ENCODE assay signal across 13 cellular contexts in genomic region chr2:113517025-113517424, GRCh38. TPM values are rescaled to one million over a fixed set of nuclear protein-coding genes. Genes with fewer than 3 reads are reported as not detected.
DNase-seq lines count a peak whose midpoint lies in the region; ATAC-seq lines count a peak whose summit lies in the region.
"Not testable (repeated sequence)": the region's sequence is repeated elsewhere in the genome, so short reads cannot be mapped to it uniquely, and the experiment has no call there.
"Had no signal": no experiment of that assay in that cellular context is flagged by ENCODE, and none has a peak within 500 bp of the region (broad histone marks: within the 10 kb centered on the region; RNA-seq: fewer than 3 reads in every experiment).

No MANE protein-coding gene starts in this region.

- CTCF ChIA-PET in activated CD4-positive, alpha-beta T cell treated with anti-CD3 and anti-CD28 coated beads for 36 hours (lab: Charles Lee) = not testable (repeated sequence)

- DNase-seq in activated CD4-positive, alpha-beta T cell treated with anti-CD3 and anti-CD28 coated beads for 36 hours; activated T-cell treated with anti-CD3 and anti-CD28 coated beads, Interleukin-2, amount 50 U/mL, for 72 hours; activated naive CD4-positive, alpha-beta T cell treated with anti-CD3 and anti-CD28 coated beads, Interleukin-2, amount 50 U/mL, for 72 hours (ENCODE audit: low spot score in 2 of 2); central memory CD8-positive, alpha-beta T cell (ENCODE audit: low spot score in 2 of 2); natural killer cell treated with Interleukin-12 subunit alpha and Interleukin-12 subunit beta and Interleukin-15 and Interleukin-18, amount 100 ng/mL, for 72 hours (ENCODE audit: low spot score); stimulated activated effector memory CD8-positive, alpha-beta T cell treated with anti-CD3 and anti-CD28 coated beads, Interleukin-12 subunit alpha, Interleukin-12 subunit beta, amount 100 ng/mL, for 72 hours (ENCODE audit: low spot score in 2 of 2); stimulated activated naive CD8-positive, alpha-beta T cell treated with anti-CD3 and anti-CD28 coated beads, Interleukin-15, amount 100 ng/mL, for 72 hours: not testable (repeated sequence)

- not testable (repeated sequence) for H3K9me3 Mint-ChIP-seq in activated CD4-positive, alpha-beta T cell treated with anti-CD3 and anti-CD28 coated beads for 36 hours (ENCODE audit: low read depth); activated T-cell treated with anti-CD3 and anti-CD28 coated beads, Interleukin-2, amount 50 U/mL, for 72 hours; activated T-helper 17 cell treated with anti-CD3 and anti-CD28 coated beads, Interleukin-2, amount 50 U/mL, for 72 hours; activated naive CD4-positive, alpha-beta T cell treated with anti-CD3 and anti-CD28 coated beads, Interleukin-2, amount 50 U/mL, for 72 hours; central memory CD8-positive, alpha-beta T cell; natural killer cell treated with Interleukin-12 subunit alpha and Interleukin-12 subunit beta and Interleukin-15 and Interleukin-18, amount 100 ng/mL, for 72 hours; stimulated activated effector memory CD8-positive, alpha-beta T cell treated with anti-CD3 and anti-CD28 coated beads, Interleukin-12 subunit alpha, Interleukin-12 subunit beta, amount 100 ng/mL, for 72 hours; stimulated activated naive CD8-positive, alpha-beta T cell treated with anti-CD3 and anti-CD28 coated beads, Interleukin-15, amount 100 ng/mL, for 72 hours

- H3K36me3 Mint-ChIP-seq in activated CD4-positive, alpha-beta T cell treated with anti-CD3 and anti-CD28 coated beads for 36 hours (ENCODE audit: low read depth); activated T-cell treated with anti-CD3 and anti-CD28 coated beads, Interleukin-2, amount 50 U/mL, for 72 hours (ENCODE audit: insufficient read depth in 2 of 2); activated T-helper 17 cell treated with anti-CD3 and anti-CD28 coated beads, Interleukin-2, amount 50 U/mL, for 72 hours (ENCODE audit: low read depth); activated naive CD4-positive, alpha-beta T cell treated with anti-CD3 and anti-CD28 coated beads, Interleukin-2, amount 50 U/mL, for 72 hours; central memory CD8-positive, alpha-beta T cell (ENCODE audit: insufficient read depth); natural killer cell treated with Interleukin-12 subunit alpha and Interleukin-12 subunit beta and Interleukin-15 and Interleukin-18, amount 100 ng/mL, for 72 hours; stimulated activated effector memory CD8-positive, alpha-beta T cell treated with anti-CD3 and anti-CD28 coated beads, Interleukin-12 subunit alpha, Interleukin-12 subunit beta, amount 100 ng/mL, for 72 hours: not testable (repeated sequence)

- peak; percentile 83 for ATAC-seq in activated CD4-positive, alpha-beta T cell treated with anti-CD3 and anti-CD28 coated beads for 36 hours
- peak; percentile 76 to 95 for ATAC-seq in activated T-cell treated with anti-CD3 and anti-CD28 coated beads, Interleukin-2, amount 50 U/mL, for 72 hours (replicated peaks in 1 of 2)
- peak; percentile 82 for ATAC-seq in activated T-helper 17 cell treated with anti-CD3 and anti-CD28 coated beads, Interleukin-2, amount 50 U/mL, for 72 hours (replicated peaks)
- ATAC-seq in activated naive CD4-positive, alpha-beta T cell treated with anti-CD3 and anti-CD28 coated beads, Interleukin-2, amount 50 U/mL, for 72 hours = peak; percentile 22 to 78
- ATAC-seq in central memory CD8-positive, alpha-beta T cell (replicated peaks; ENCODE audit: extremely low read depth, poor library complexity, severe bottlenecking) = peak; percentile 32
- ATAC-seq in natural killer cell treated with Interleukin-12 subunit alpha and Interleukin-12 subunit beta and Interleukin-15 and Interleukin-18, amount 100 ng/mL, for 72 hours = peak; percentile 84 to 85
- ATAC-seq in stimulated activated effector memory CD8-positive, alpha-beta T cell treated with anti-CD3 and anti-CD28 coated beads, Interleukin-12 subunit alpha, Interleukin-12 subunit beta, amount 100 ng/mL, for 72 hours = peak; percentile 77
- ATAC-seq in stimulated activated naive CD8-positive, alpha-beta T cell treated with anti-CD3 and anti-CD28 coated beads, Interleukin-15, amount 100 ng/mL, for 72 hours = peak; percentile 90

- POLR2A ChIA-PET in activated CD4-positive, alpha-beta T cell treated with anti-CD3 and anti-CD28 coated beads for 36 hours (lab: Charles Lee) = not testable (repeated sequence)

- H3K4me3 Mint-ChIP-seq in activated CD4-positive, alpha-beta T cell treated with anti-CD3 and anti-CD28 coated beads for 36 hours; activated T-cell treated with anti-CD3 and anti-CD28 coated beads, Interleukin-2, amount 50 U/mL, for 72 hours; activated T-helper 17 cell treated with anti-CD3 and anti-CD28 coated beads, Interleukin-2, amount 50 U/mL, for 72 hours; central memory CD8-positive, alpha-beta T cell; natural killer cell treated with Interleukin-12 subunit alpha and Interleukin-12 subunit beta and Interleukin-15 and Interleukin-18, amount 100 ng/mL, for 72 hours; stimulated activated effector memory CD8-positive, alpha-beta T cell treated with anti-CD3 and anti-CD28 coated beads, Interleukin-12 subunit alpha, Interleukin-12 subunit beta, amount 100 ng/mL, for 72 hours; stimulated activated naive CD8-positive, alpha-beta T cell treated with anti-CD3 and anti-CD28 coated beads, Interleukin-15, amount 100 ng/mL, for 72 hours: not testable (repeated sequence)

- intact Hi-C loops in activated CD4-positive, alpha-beta T cell treated with anti-CD3 and anti-CD28 coated beads for 36 hours (cut with DNase I, micrococcal nuclease) = not testable (repeated sequence)

- not testable (repeated sequence) for H3K4me1 Mint-ChIP-seq in activated CD4-positive, alpha-beta T cell treated with anti-CD3 and anti-CD28 coated beads for 36 hours; activated T-cell treated with anti-CD3 and anti-CD28 coated beads, Interleukin-2, amount 50 U/mL, for 72 hours (ENCODE audit: low read depth); activated T-helper 17 cell treated with anti-CD3 and anti-CD28 coated beads, Interleukin-2, amount 50 U/mL, for 72 hours; central memory CD8-positive, alpha-beta T cell; natural killer cell treated with Interleukin-12 subunit alpha and Interleukin-12 subunit beta and Interleukin-15 and Interleukin-18, amount 100 ng/mL, for 72 hours (ENCODE audit: low read depth in 2 of 2); stimulated activated effector memory CD8-positive, alpha-beta T cell treated with anti-CD3 and anti-CD28 coated beads, Interleukin-12 subunit alpha, Interleukin-12 subunit beta, amount 100 ng/mL, for 72 hours; stimulated activated naive CD8-positive, alpha-beta T cell treated with anti-CD3 and anti-CD28 coated beads, Interleukin-15, amount 100 ng/mL, for 72 hours

- not testable (repeated sequence) for H3K27me3 Mint-ChIP-seq in activated CD4-positive, alpha-beta T cell treated with anti-CD3 and anti-CD28 coated beads for 36 hours; activated T-cell treated with anti-CD3 and anti-CD28 coated beads, Interleukin-2, amount 50 U/mL, for 72 hours (ENCODE audit: low read depth); activated T-helper 17 cell treated with anti-CD3 and anti-CD28 coated beads, Interleukin-2, amount 50 U/mL, for 72 hours; central memory CD8-positive, alpha-beta T cell; natural killer cell treated with Interleukin-12 subunit alpha and Interleukin-12 subunit beta and Interleukin-15 and Interleukin-18, amount 100 ng/mL, for 72 hours; stimulated activated naive CD8-positive, alpha-beta T cell treated with anti-CD3 and anti-CD28 coated beads, Interleukin-15, amount 100 ng/mL, for 72 hours

- H3K27ac Mint-ChIP-seq in activated CD4-positive, alpha-beta T cell treated with anti-CD3 and anti-CD28 coated beads for 36 hours; activated T-cell treated with anti-CD3 and anti-CD28 coated beads, Interleukin-2, amount 50 U/mL, for 72 hours; activated T-helper 17 cell treated with anti-CD3 and anti-CD28 coated beads, Interleukin-2, amount 50 U/mL, for 72 hours; activated naive CD4-positive, alpha-beta T cell treated with anti-CD3 and anti-CD28 coated beads, Interleukin-2, amount 50 U/mL, for 72 hours; central memory CD8-positive, alpha-beta T cell (ENCODE audit: low read depth); natural killer cell treated with Interleukin-12 subunit alpha and Interleukin-12 subunit beta and Interleukin-15 and Interleukin-18, amount 100 ng/mL, for 72 hours; stimulated activated effector memory CD8-positive, alpha-beta T cell treated with anti-CD3 and anti-CD28 coated beads, Interleukin-12 subunit alpha, Interleukin-12 subunit beta, amount 100 ng/mL, for 72 hours; stimulated activated naive CD8-positive, alpha-beta T cell treated with anti-CD3 and anti-CD28 coated beads, Interleukin-15, amount 100 ng/mL, for 72 hours: not testable (repeated sequence)

RNA-seq across cellular contexts. Expression of gene FOXD4L1, which starts 18.6 kb away (rescaled TPM):
- total RNA-seq in activated CD4-positive, alpha-beta T cell treated with anti-CD3 and anti-CD28 coated beads for 36 hours = under 1 TPM in 1 of 2 experiments, not detected in 1; 0.14 TPM
- under 1 TPM in 1 of 2 donors, not detected in 1; 0.12 TPM for total RNA-seq in activated T-cell treated with anti-CD3 and anti-CD28 coated beads, Interleukin-2, amount 50 U/mL, for 72 hours
- under 1 TPM; 0.11 to 0.32 TPM for total RNA-seq in activated T-helper 17 cell treated with anti-CD3 and anti-CD28 coated beads, Interleukin-2, amount 50 U/mL, for 72 hours
- total RNA-seq in activated naive CD4-positive, alpha-beta T cell treated with anti-CD3 and anti-CD28 coated beads, Interleukin-2, amount 50 U/mL, for 72 hours = under 1 TPM in 1 of 2 donors, not detected in 1; 0.30 TPM
- total RNA-seq in natural killer cell treated with Interleukin-12 subunit alpha and Interleukin-12 subunit beta and Interleukin-15 and Interleukin-18, amount 100 ng/mL, for 72 hours = under 1 TPM; 0.17 to 0.31 TPM
- total RNA-seq: A172; A673; CD4-positive, alpha-beta T cell; CD4-positive, CD25-positive, alpha-beta regulatory T cell; CD8-positive, alpha-beta T cell had no signal

Comparison
In these comparisons a context has a peak if more than half of its experiments do, and no peak if none do; other contexts are left out.
1. ATAC-seq: peak in every context shown above with its lines; median percentile 90 in stimulated activated naive CD8-positive, alpha-beta T cell treated with anti-CD3 and anti-CD28 coated beads, Interleukin-15, amount 100 ng/mL, for 72 hours; 86 in activated T-cell treated with anti-CD3 and anti-CD28 coated beads, Interleukin-2, amount 50 U/mL, for 72 hours; 84 in natural killer cell treated with Interleukin-12 subunit alpha and Interleukin-12 subunit beta and Interleukin-15 and Interleukin-18, amount 100 ng/mL, for 72 hours; 83 in activated CD4-positive, alpha-beta T cell treated with anti-CD3 and anti-CD28 coated beads for 36 hours; 82 in activated T-helper 17 cell treated with anti-CD3 and anti-CD28 coated beads, Interleukin-2, amount 50 U/mL, for 72 hours; 77 in stimulated activated effector memory CD8-positive, alpha-beta T cell treated with anti-CD3 and anti-CD28 coated beads, Interleukin-12 subunit alpha, Interleukin-12 subunit beta, amount 100 ng/mL, for 72 hours; 50 in activated naive CD4-positive, alpha-beta T cell treated with anti-CD3 and anti-CD28 coated beads, Interleukin-2, amount 50 U/mL, for 72 hours; 32 in central memory CD8-positive, alpha-beta T cell.